In genomic region chr11:65417221-65417701, GRCh38 we compare ENCODE assay signal across 8 cellular contexts. TPM values are rescaled to one million over a fixed set of nuclear protein-coding genes. Genes with fewer than 3 reads are reported as not detected.
DNase-seq lines count a peak whose midpoint lies in the region; ATAC-seq and TF ChIP-seq lines count a peak whose summit lies in the region.

No MANE protein-coding gene starts in this region.

- POLR2A ChIA-PET in PC-9 (lab: Charles Lee; ENCODE audit: unreplicated experiment) = interaction anchor here (0.8 kb wide), 1 partner anchor 246 kb away, joined by 3 read pairs; no protein-coding TSS in a partner anchor

- H3K9me2 ChIP-seq in PC-9 (ENCODE audit: insufficient read depth) = no peaks in the 10 kb centered on the region

- H3K27ac ChIP-seq in PC-9 (peak overlapping the region; percentile 100), mesodermal cell (ENCODE audit: low read depth, low read length, severe bottlenecking) (peak overlapping the region; percentile 99), upper lobe of right lung (peak overlapping the region; percentile 100)

- WGBS in mesodermal cell (ENCODE audit: insufficient coverage in 2 of 2), 2 experiments = 73 to 86% methylated on average over 9 to 10 of the region's 10 CpGs

- H4K20me1 ChIP-seq in PC-9 (ENCODE audit: insufficient read depth) = no peaks in the 10 kb centered on the region

- peaks cover 57% of the 10 kb centered on the region for H3K4me1 ChIP-seq in PC-9 (replicated peaks; ENCODE audit: insufficient read depth)
- H3K4me1 ChIP-seq in mesodermal cell (ENCODE audit: control insufficient read depth, insufficient read depth, low read length, poor library complexity, severe bottlenecking) = peaks cover 56% of the 10 kb centered on the region
- peaks cover 47% of the 10 kb centered on the region for H3K4me1 ChIP-seq in upper lobe of right lung

- no peak overlapping the region for H2AFZ ChIP-seq in PC-9

- no peaks in the 10 kb centered on the region for H3K9me3 ChIP-seq in PC-9 (ENCODE audit: insufficient read depth, low read depth)
- H3K9me3 ChIP-seq in mesodermal cell (ENCODE audit: control insufficient read depth, low read length) = no peaks in the 10 kb centered on the region
- no peaks in the 10 kb centered on the region for H3K9me3 ChIP-seq in upper lobe of right lung

- H3F3A ChIP-seq in PC-9 (ENCODE audit: insufficient read depth, low read depth) = peaks cover 54% of the 10 kb centered on the region

- H3K4me2 ChIP-seq in PC-9 = peak overlapping the region; percentile 99

- DNase-seq in GM04504 (ENCODE audit: low read depth) = peak; percentile 4
- no peak for DNase-seq in PC-9
- peak; percentile 53 for DNase-seq in cerebellar cortex (ENCODE audit: low spot score)
- peak; percentile 83 for DNase-seq in upper lobe of right lung
- DNase-seq in NCI-H2029 (lab: John Stamatoyannopoulos, UW) = no peak
- DNase-seq in globus pallidus (ENCODE audit: low spot score) = no peak

- H3K27me3 ChIP-seq in PC-9 (ENCODE audit: insufficient read depth, low read depth) = no peaks in the 10 kb centered on the region
- H3K27me3 ChIP-seq in upper lobe of right lung = no peaks in the 10 kb centered on the region

- H3K79me2 ChIP-seq in PC-9 (ENCODE audit: low read depth) = peaks cover 32% of the 10 kb centered on the region

- ATAC-seq in upper lobe of right lung = no peak
- ATAC-seq in HG02642 (IDR thresholded peaks at IDR 0.05; ENCODE audit: poor library complexity, unreplicated experiment) = no peak

- TF ChIP-seq CTCF in PC-9 (conservative IDR thresholded peaks at IDR 0.05) (no peak), upper lobe of right lung (IDR thresholded peaks at IDR 0.05) (no peak)

- H3K36me3 ChIP-seq in PC-9 (ENCODE audit: low read depth) = no peaks in the 10 kb centered on the region
- H3K36me3 ChIP-seq in mesodermal cell (ENCODE audit: control insufficient read depth, insufficient read depth, low read length) = peaks cover 16% of the 10 kb centered on the region
- no peaks in the 10 kb centered on the region for H3K36me3 ChIP-seq in upper lobe of right lung

- CTCF ChIA-PET in PC-9 (lab: Charles Lee) = interaction anchor here (0.6 to 1.4 kb wide), 3 partner anchors 30 to 220 kb away, joined by 3 read pairs; partner anchors contain the start of gene SIPA1

- BruUV-seq in PC-9 (replicated peaks; lab: Mats Ljungman, UMichigan) = no TSS peak

- H3K4me3 ChIP-seq in PC-9 = peak overlapping the region; percentile 32; the same call in 1 of the 2 replicates
- H3K4me3 ChIP-seq in mesodermal cell (ENCODE audit: extremely low read depth, insufficient read depth, low read length, poor library complexity, severe bottlenecking) = no peak overlapping the region
- H3K4me3 ChIP-seq in upper lobe of right lung = peak overlapping the region; percentile 98

- intact Hi-C loops in PC-9 (cut with micrococcal nuclease; ENCODE audit: unreplicated experiment) (loop anchor here (5.0 kb wide), 1 partner anchor 140 kb away; no protein-coding TSS in a partner anchor), upper lobe of right lung (cut with DNase I) (no loop called here)

RNA-seq across cellular contexts. Expression of gene NEAT1, which starts 5.3 kb away (rescaled TPM):
- total RNA-seq in PC-9 (2021) (825 and 938 TPM in 2 replicates), upper lobe of right lung (1,120 TPM)
- polyA plus RNA-seq in mesodermal cell (2013, experiment 1 of 2) = 32.4 TPM
- 28.8 TPM for polyA plus RNA-seq in mesodermal cell (2013, experiment 2 of 2)

RNA-seq across cellular contexts. Expression of gene FRMD8, which starts 30.8 kb away (rescaled TPM):
- total RNA-seq in PC-9 (2021) = 32.4 and 48.9 TPM in 2 replicates
- polyA plus RNA-seq in mesodermal cell (2013, experiment 1 of 2) = 58.2 TPM
- 48.4 TPM for polyA plus RNA-seq in mesodermal cell (2013, experiment 2 of 2)
- total RNA-seq in upper lobe of right lung = 37.1 TPM

RNA-seq across cellular contexts. Expression of gene SLC25A45, which starts 34.8 kb away (rescaled TPM):
- 9.5 and 9.8 TPM in 2 replicates for total RNA-seq in PC-9 (2021)
- polyA plus RNA-seq in mesodermal cell (2013, experiment 1 of 2) = 2.9 TPM
- polyA plus RNA-seq in mesodermal cell (2013, experiment 2 of 2) = 2.6 TPM
- total RNA-seq in upper lobe of right lung = 11.5 TPM

Comparison
In these comparisons a context has a peak if more than half of its experiments do, and no peak if none do; other contexts are left out.
1. DNase-seq: peak in GM04504 (single experiment), cerebellar cortex (single experiment) and upper lobe of right lung (single experiment); none in PC-9 (0 of 2), NCI-H2029 (single experiment) and globus pallidus (single experiment).
2. Peak in every context shown above with its lines, with median percentiles within 50 percentile points of each other: H3K27ac ChIP-seq.